8 cellular contexts compared by ENCODE assay signal in the genomic region with DNA sequence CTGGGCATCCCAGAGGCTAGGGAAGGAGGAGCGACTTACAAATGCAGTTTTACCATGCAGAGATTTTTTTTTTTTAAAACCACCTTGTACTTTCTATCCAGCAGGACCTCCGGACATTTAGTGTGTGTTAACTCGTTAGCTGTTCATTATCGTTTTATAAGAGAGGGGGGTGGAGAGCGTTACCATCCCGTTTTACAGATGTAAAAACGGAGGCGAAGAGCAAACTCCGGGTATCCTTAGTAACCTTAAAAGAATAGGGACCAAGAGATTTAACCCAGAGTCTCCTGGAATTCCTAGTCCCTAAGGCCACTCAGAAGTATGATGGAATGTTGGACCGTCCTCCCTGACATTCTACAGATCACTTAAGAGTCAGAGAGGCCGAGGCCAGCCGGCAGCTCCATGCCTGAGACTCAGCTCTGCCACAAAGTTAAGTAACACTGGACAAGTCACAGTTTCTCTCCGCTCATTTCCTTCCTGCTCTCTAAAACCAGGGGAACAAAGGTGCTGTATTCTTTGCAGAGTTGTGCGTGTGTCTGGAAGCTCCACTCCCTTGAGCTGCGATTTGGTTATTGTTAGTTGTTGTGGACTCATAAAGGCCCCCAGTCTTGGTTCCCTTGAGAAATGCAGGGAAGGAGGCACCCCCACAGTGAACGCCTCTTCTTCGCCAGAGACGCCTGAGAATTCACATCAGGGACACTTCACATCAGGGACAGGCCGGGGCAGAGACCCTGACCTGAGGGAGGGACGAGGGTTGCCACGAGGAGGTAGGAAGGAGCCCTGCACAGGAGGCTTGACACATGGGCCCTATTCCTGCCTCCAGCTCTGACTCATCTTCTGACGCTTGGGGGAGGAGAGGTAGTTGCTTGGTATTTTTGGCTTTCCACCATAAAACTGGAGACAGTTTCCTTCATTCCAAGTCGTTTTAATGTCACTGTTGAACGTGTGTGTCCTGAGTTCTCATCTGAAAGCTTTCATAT. TPM values are rescaled to one million over a fixed set of nuclear protein-coding genes. Genes with fewer than 3 reads are reported as not detected.
DNase-seq lines count a peak whose midpoint lies in the region; ATAC-seq, FAIRE-seq and TF ChIP-seq lines count a peak whose summit lies in the region.

No MANE protein-coding gene starts in this region.

- H3K27ac ChIP-seq in SK-N-SH (ENCODE audit: low read depth in 2 of 2, low read length in 1 of 2), result peak overlapping the region; percentile 74 to 91

- CTCF ChIA-PET in SK-N-SH (lab: Yijun Ruan, JAX), result interaction anchor here (1.1 kb wide), 1 partner anchor 78 kb away, joined by 3 read pairs; no protein-coding TSS in a partner anchor

- H3K4me3 Mint-ChIP-seq in chondrocyte (ENCODE audit: unreplicated experiment), result peak overlapping the region; percentile 90
- peak overlapping the region; percentile 93 to 99 for H3K4me3 Mint-ChIP-seq in stimulated activated naive B cell treated with anti-CD40 and anti-IgM and Interleukin-4, amounts not matched to agents 10 μg/mL and 1 μg/mL and 100 μg/mL, for 72 hours

- peak overlapping the region; percentile 85 for H3K9ac ChIP-seq in SK-N-SH

- H3K9me2 ChIP-seq in SK-N-SH, result no peaks in the 10 kb centered on the region

- no peaks in the 10 kb centered on the region for H3K27me3 ChIP-seq in SK-N-SH (ENCODE audit: insufficient read depth)

- H3K4me1 Mint-ChIP-seq in chondrocyte (ENCODE audit: low read depth), result peaks cover 70% of the 10 kb centered on the region
- H3K4me1 Mint-ChIP-seq in stimulated activated naive B cell treated with anti-CD40 and anti-IgM and Interleukin-4, amounts not matched to agents 10 μg/mL and 1 μg/mL and 100 μg/mL, for 72 hours, result peaks cover 15 to 48% of the 10 kb centered on the region in 2 donors

- peaks cover 59% of the 10 kb centered on the region for H3K79me2 ChIP-seq in SK-N-SH (ENCODE audit: insufficient read depth)

- TF ChIP-seq CTCF in AG09309 (IDR thresholded peaks at IDR 0.05; ENCODE audit: control insufficient read depth, insufficient read depth, low read depth, low read length, missing control alignments) (no peak), SK-N-SH (IDR thresholded peaks at IDR 0.05) (no peak), chondrocyte (IDR thresholded peaks at IDR 0.05) (peak; percentile 29)

- H3K27me3 Mint-ChIP-seq in chondrocyte (ENCODE audit: low read depth), result no peaks in the 10 kb centered on the region
- H3K27me3 Mint-ChIP-seq in stimulated activated naive B cell treated with anti-CD40 and anti-IgM and Interleukin-4, amounts not matched to agents 10 μg/mL and 1 μg/mL and 100 μg/mL, for 72 hours, result no peaks in the 10 kb centered on the region

- H3F3A ChIP-seq in SK-N-SH (replicated peaks; ENCODE audit: insufficient read depth), result peaks cover 53% of the 10 kb centered on the region

- H3K36me3 Mint-ChIP-seq in chondrocyte (ENCODE audit: low read depth), result no peaks in the 10 kb centered on the region
- peaks cover 0 to 1% of the 10 kb centered on the region in 2 donors for H3K36me3 Mint-ChIP-seq in stimulated activated naive B cell treated with anti-CD40 and anti-IgM and Interleukin-4, amounts not matched to agents 10 μg/mL and 1 μg/mL and 100 μg/mL, for 72 hours

- POLR2A ChIA-PET in SK-N-SH (lab: Yijun Ruan, JAX), result no interaction called here

- no peaks in the 10 kb centered on the region for H3K36me3 ChIP-seq in SK-N-SH (replicated peaks in 1 of 2; ENCODE audit: control insufficient read depth in 1 of 2, insufficient read depth in 2 of 2, low read length in 1 of 2)

- no peak for TF ChIP-seq EP300 in SK-N-SH (IDR thresholded peaks at IDR 0.05; ENCODE audit: borderline replicate concordance in 1 of 2, low read depth in 1 of 2, low read length in 1 of 2)

- no peaks in the 10 kb centered on the region for H3K9me3 Mint-ChIP-seq in chondrocyte (ENCODE audit: low read depth)
- H3K9me3 Mint-ChIP-seq in stimulated activated naive B cell treated with anti-CD40 and anti-IgM and Interleukin-4, amounts not matched to agents 10 μg/mL and 1 μg/mL and 100 μg/mL, for 72 hours, result no peaks in the 10 kb centered on the region

- 22% methylated on average over 23 of the region's 24 CpGs for WGBS in SK-N-SH (ENCODE audit: low lambda C conversion rate)

- peak overlapping the region; percentile 86 for H3K4me2 ChIP-seq in SK-N-SH

- peaks cover 16% of the 10 kb centered on the region for H4K20me1 ChIP-seq in SK-N-SH (ENCODE audit: insufficient read depth)

- peak; percentile 51 for TF ChIP-seq POLR2A in H54 (IDR thresholded peaks at IDR 0.05; ENCODE audit: low read depth, low read length)

- no peak for ATAC-seq in stimulated activated naive B cell treated with anti-CD40 and anti-IgM and Interleukin-4, amounts not matched to agents 10 μg/mL and 1 μg/mL and 100 μg/mL, for 72 hours (replicated peaks)
- ATAC-seq in GM18868 (IDR thresholded peaks at IDR 0.05; ENCODE audit: unreplicated experiment) (no peak), GM21381 (IDR thresholded peaks at IDR 0.05; ENCODE audit: unreplicated experiment) (no peak)

- no peak for TF ChIP-seq RAD21 in SK-N-SH (IDR thresholded peaks at IDR 0.05; ENCODE audit: low read length)

- no peaks in the 10 kb centered on the region for H3K9me3 ChIP-seq in SK-N-SH

- no peak for FAIRE-seq in H54 (lab: Jason Lieb, UNC)

- H3K4me1 ChIP-seq in SK-N-SH (ENCODE audit: control insufficient read depth in 1 of 2, insufficient read depth in 2 of 2, low read depth in 1 of 2, low read length in 1 of 2), result peaks cover 10 to 17% of the 10 kb centered on the region in 2 experiments; a peak in 3 of 4 replicates

- peak overlapping the region; percentile 53 for H3K4me3 ChIP-seq in AG09309 (ENCODE audit: control insufficient read depth, low read depth, low read length)
- peak overlapping the region; percentile 76 to 83 for H3K4me3 ChIP-seq in SK-N-SH (ENCODE audit: low read depth in 2 of 2, low read length in 1 of 2)

- H2AFZ ChIP-seq in SK-N-SH (ENCODE audit: low read depth), result peak overlapping the region; percentile 39; the same call in 1 of the 2 replicates

- H3K27ac Mint-ChIP-seq in chondrocyte (ENCODE audit: unreplicated experiment), result peak overlapping the region; percentile 98
- H3K27ac Mint-ChIP-seq in stimulated activated naive B cell treated with anti-CD40 and anti-IgM and Interleukin-4, amounts not matched to agents 10 μg/mL and 1 μg/mL and 100 μg/mL, for 72 hours, result peak overlapping the region; percentile 85

- DNase-seq in AG09309 (ENCODE audit: low read depth), result no peak
- peak; percentile 90 for DNase-seq in H54 (ENCODE audit: insufficient read length, low spot score)
- DNase-seq in SK-N-SH, result no peak
- DNase-seq in chondrocyte (ENCODE audit: low spot score), result no peak
- peak; percentile 88 for DNase-seq in kidney tubule cell (ENCODE audit: low spot score)
- DNase-seq in stimulated activated naive B cell treated with anti-CD40 and anti-IgM and Interleukin-4, amounts not matched to agents 10 μg/mL and 1 μg/mL and 100 μg/mL, for 72 hours, result peak; percentile 7

TF ChIP-seq in SK-N-SH, 30 proteins besides CTCF, POLR2A, EP300 and RAD21 (continues in another document):
- TF ChIP-seq RXRA (IDR thresholded peaks at IDR 0.05; ENCODE audit: borderline replicate concordance, low read depth), result no peak; the same call in 1 of the 2 replicates
- no peak for TF ChIP-seq RFX5 (IDR thresholded peaks at IDR 0.05; ENCODE audit: low read length)
- no peak for TF ChIP-seq SMC3 (IDR thresholded peaks at IDR 0.05; ENCODE audit: low read depth, low read length)
- TF ChIP-seq ELF1 (IDR thresholded peaks at IDR 0.05), result no peak
- no peak for TF ChIP-seq ZBTB33 (IDR thresholded peaks at IDR 0.05; ENCODE audit: borderline replicate concordance, low read depth)
- TF ChIP-seq NFIC (IDR thresholded peaks at IDR 0.05; ENCODE audit: borderline replicate concordance), result peak; percentile 67
- no peak for TF ChIP-seq TAF1 (IDR thresholded peaks at IDR 0.05; ENCODE audit: borderline replicate concordance, low read depth, low read length)
- TF ChIP-seq FOXM1 (IDR thresholded peaks at IDR 0.05; ENCODE audit: low read depth), result no peak
- TF ChIP-seq NRF1 (IDR thresholded peaks at IDR 0.05; ENCODE audit: low read depth, low read length), result no peak
- TF ChIP-seq FOSL2 (IDR thresholded peaks at IDR 0.05; ENCODE audit: borderline replicate concordance, low read depth), result peak; percentile 90
- TF ChIP-seq, protein P1, sequence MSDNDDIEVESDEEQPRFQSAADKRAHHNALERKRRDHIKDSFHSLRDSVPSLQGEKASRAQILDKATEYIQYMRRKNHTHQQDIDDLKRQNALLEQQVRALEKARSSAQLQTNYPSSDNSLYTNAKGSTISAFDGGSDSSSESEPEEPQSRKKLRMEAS (IDR thresholded peaks at IDR 0.05; ENCODE audit: low read depth), result peak; percentile 98
- TF ChIP-seq EZH2phosphoT487 (IDR thresholded peaks at IDR 0.05; ENCODE audit: borderline replicate concordance, low read depth), result no peak
- TF ChIP-seq TEAD4 (IDR thresholded peaks at IDR 0.05; ENCODE audit: borderline replicate concordance, insufficient read depth), result 0 out of 2 replicates have a peak, but pooled peaks have one; percentile 23
- no peak for TF ChIP-seq IRF3 (IDR thresholded peaks at IDR 0.05; ENCODE audit: low read depth, low read length)

RNA-seq across cellular contexts. Expression of gene DUSP14, which starts 1.2 kb away (rescaled TPM):
- 85.8 and 111 TPM in 2 replicates for polyA plus RNA-seq in SK-N-SH (2012; rRNA removed)
- 68.4 and 85.8 TPM in 2 replicates for polyA plus RNA-seq in SK-N-SH (2012; cell fraction: cytosol; rRNA removed)
- 58.9 and 77.1 TPM in 2 replicates for polyA plus RNA-seq in SK-N-SH (2012; cell fraction: nucleus; rRNA removed)
- total RNA-seq in chondrocyte, result 33.6 to 37.3 TPM (median 34.7 TPM) in 3 replicates

Comparison
In these comparisons a context has a peak if more than half of its experiments do, and no peak if none do; other contexts are left out.
1. DNase-seq: peak in H54 (single experiment), kidney tubule cell (single experiment) and stimulated activated naive B cell treated with anti-CD40 and anti-IgM and Interleukin-4, amounts not matched to agents 10 μg/mL and 1 μg/mL and 100 μg/mL, for 72 hours (single experiment); none in AG09309 (single experiment), SK-N-SH (single experiment) and chondrocyte (single experiment).